ENCODE assay signal across 3 cellular contexts in genomic region chr16:16203494-16203893, GRCh38. TPM values are rescaled to one million over a fixed set of nuclear protein-coding genes. Genes with fewer than 3 reads are reported as not detected.
"Had no signal": no experiment of that assay in that cellular context is flagged by ENCODE, and none has a peak within 500 bp of the region (broad histone marks: within the 10 kb centered on the region; RNA-seq: fewer than 3 reads in every experiment).

No MANE protein-coding gene starts in this region.

RNA-seq across cellular contexts. Expression of gene ABCC6, which starts 19.8 kb away (rescaled TPM):
- total RNA-seq: GM23248, HT1080 had no signal
- polyA plus RNA-seq: IgD-negative memory B cell had no signal
